In genomic region chr7:97846945-97847344, GRCh38 we compare ENCODE assay signal across 4 cellular contexts.
TF ChIP-seq lines count a peak whose summit lies in the region.

No MANE protein-coding gene starts in this region.

TF ChIP-seq in SK-N-SH, 30 proteins besides CTCF, POLR2A, EP300 and RAD21:
- TF ChIP-seq TCF12 (IDR thresholded peaks at IDR 0.05) (no peak), USF2 (IDR thresholded peaks at IDR 0.05; ENCODE audit: borderline replicate concordance, low read depth, low read length) (no peak), USF1 (IDR thresholded peaks at IDR 0.05; ENCODE audit: borderline replicate concordance, low read depth) (peak; percentile 57; the same call in 1 of the 2 replicates)

TF ChIP-seq in SK-N-SH treated with all-trans-retinoic acid at 6 μM for 48 hours, 23 proteins besides CTCF, POLR2A, EP300 and RAD21:
- no peak for TF ChIP-seq ZNF8 (CRISPR knock-in tag; IDR thresholded peaks at IDR 0.05)
- no peak for TF ChIP-seq ZNF565 (CRISPR knock-in tag; conservative IDR thresholded peaks at IDR 0.05; ENCODE audit: low read depth)
- no peak for TF ChIP-seq TOX (CRISPR knock-in tag; IDR thresholded peaks at IDR 0.05; ENCODE audit: borderline replicate concordance)
- TF ChIP-seq POU6F1 (CRISPR knock-in tag; IDR thresholded peaks at IDR 0.05; ENCODE audit: borderline replicate concordance, low read depth), result no peak
- no peak for TF ChIP-seq ZFP3 (CRISPR knock-in tag; IDR thresholded peaks at IDR 0.05)
- TF ChIP-seq TCF4 (CRISPR knock-in tag; IDR thresholded peaks at IDR 0.05; ENCODE audit: borderline replicate concordance), result no peak
- TF ChIP-seq GLIS3 (CRISPR knock-in tag; IDR thresholded peaks at IDR 0.05), result no peak
- TF ChIP-seq ZC3H10 (CRISPR knock-in tag; IDR thresholded peaks at IDR 0.05), result no peak
- no peak for TF ChIP-seq TSHZ2 (CRISPR knock-in tag; IDR thresholded peaks at IDR 0.05)
- TF ChIP-seq PATZ1 (CRISPR knock-in tag; IDR thresholded peaks at IDR 0.05; ENCODE audit: borderline replicate concordance), result no peak
- TF ChIP-seq CSDC2 (CRISPR knock-in tag; IDR thresholded peaks at IDR 0.05), result no peak
- no peak for TF ChIP-seq ZNF70 (CRISPR knock-in tag; IDR thresholded peaks at IDR 0.05)
- no peak for TF ChIP-seq ISL1 (CRISPR knock-in tag; IDR thresholded peaks at IDR 0.05)
TF ChIP-seq in SK-N-SH treated with all-trans-retinoic acid at 6 μM for 48 hours: peak in this region for 0.

TF ChIP-seq in IMR-90, 13 proteins besides CTCF, POLR2A, EP300 and RAD21:
- 0 out of 2 replicates have a peak, but pooled peaks have one; percentile 32 for TF ChIP-seq USF2 (IDR thresholded peaks at IDR 0.05; ENCODE audit: low read depth, low read length)
- TF ChIP-seq MAZ (IDR thresholded peaks at IDR 0.05; ENCODE audit: borderline replicate concordance, low read depth, low read length), result no peak
- TF ChIP-seq BHLHE40 (IDR thresholded peaks at IDR 0.05; ENCODE audit: low read depth, low read length), result no peak
- no peak for TF ChIP-seq NFE2L2 (IDR thresholded peaks at IDR 0.05; ENCODE audit: low read depth, low read length)
- TF ChIP-seq CHD1 (IDR thresholded peaks at IDR 0.05; ENCODE audit: low read depth, low read length), result no peak
- TF ChIP-seq MAFK (IDR thresholded peaks at IDR 0.05; ENCODE audit: low read depth, low read length), result no peak
TF ChIP-seq in IMR-90: peak in this region for 1.

TF ChIP-seq in K562, 482 proteins besides CTCF, POLR2A, EP300 and RAD21:
- TF ChIP-seq USF2 (CRISPR knock-in tag; IDR thresholded peaks at IDR 0.05) (peak; percentile 65), MEF2D (tag; conservative IDR thresholded peaks at IDR 0.05; ENCODE audit: low read depth) (no peak), RAD51 (IDR thresholded peaks at IDR 0.05; ENCODE audit: borderline replicate concordance, low read depth) (peak; percentile 66; the same call in 1 of the 2 replicates), TFE3 (CRISPR knock-in tag; IDR thresholded peaks at IDR 0.05) (peak; percentile 40)
